1 cellular context compared by ENCODE assay signal in genomic region chr18:23114171-23114881, GRCh38.
TF ChIP-seq lines count a peak whose summit lies in the region.

No MANE protein-coding gene starts in this region.

TF ChIP-seq in SK-N-SH, 30 proteins besides CTCF, POLR2A, EP300 and RAD21 (continued from another document):
- TF ChIP-seq MAX (IDR thresholded peaks at IDR 0.05; ENCODE audit: low read depth): no peak
- TF ChIP-seq TCF12 (IDR thresholded peaks at IDR 0.05): no peak
- no peak for TF ChIP-seq FOSL2 (IDR thresholded peaks at IDR 0.05; ENCODE audit: borderline replicate concordance, low read depth)
